In genomic region chr12:51883998-51884675, GRCh38 we compare ENCODE assay signal across 1 cellular context.
TF ChIP-seq lines count a peak whose summit lies in the region.

No MANE protein-coding gene starts in this region.

TF ChIP-seq in K562, 482 proteins besides CTCF, POLR2A, EP300 and RAD21 (continued from another document):
- TF ChIP-seq PBX2 (CRISPR knock-in tag; IDR thresholded peaks at IDR 0.05; ENCODE audit: low read depth) (no peak), PBX2 (tag; conservative IDR thresholded peaks at IDR 0.05; ENCODE audit: low read depth) (no peak), SMAD4 (CRISPR knock-in tag; conservative IDR thresholded peaks at IDR 0.05) (no peak), RERE (CRISPR knock-in tag; IDR thresholded peaks at IDR 0.05; ENCODE audit: borderline replicate concordance) (no peak), ZNF274 (IDR thresholded peaks at IDR 0.05; ENCODE audit: borderline replicate concordance, low read depth, low read length) (no peak), ARNT (IDR thresholded peaks at IDR 0.05) (no peak), MAFK (IDR thresholded peaks at IDR 0.05; ENCODE audit: low read length) (no peak), ZNF212 (CRISPR knock-in tag; IDR thresholded peaks at IDR 0.05) (no peak), ZFX (CRISPR knock-in tag; IDR thresholded peaks at IDR 0.05) (no peak), ZNF232 (CRISPR knock-in tag; IDR thresholded peaks at IDR 0.05) (no peak), MLLT1 (IDR thresholded peaks at IDR 0.05) (peak in 1 of 2 experiments; percentile 30; a peak in 2 of 4 replicates), ZBTB8A (IDR thresholded peaks at IDR 0.05; ENCODE audit: partially characterized antibody) (no peak), ID3 (CRISPR knock-in tag; IDR thresholded peaks at IDR 0.05) (no peak), ID3 (tag; IDR thresholded peaks at IDR 0.05) (peak; percentile 21; the same call in 1 of the 2 replicates), NR3C1 (CRISPR knock-in tag; IDR thresholded peaks at IDR 0.05) (no peak), TAL1 (IDR thresholded peaks at IDR 0.05) (no peak), FOXJ3 (CRISPR knock-in tag; IDR thresholded peaks at IDR 0.05) (no peak), GABPB1 (CRISPR knock-in tag; IDR thresholded peaks at IDR 0.05) (no peak), CTCFL (IDR thresholded peaks at IDR 0.05; ENCODE audit: borderline replicate concordance, insufficient read depth, low read depth, low read length, poor library complexity, severe bottlenecking) (no peak), DMBX1 (CRISPR knock-in tag; IDR thresholded peaks at IDR 0.05; ENCODE audit: borderline replicate concordance) (peak; percentile 72; the same call in 1 of the 2 replicates), ZBTB12 (CRISPR knock-in tag; IDR thresholded peaks at IDR 0.05) (no peak), IRF1 (CRISPR knock-in tag; IDR thresholded peaks at IDR 0.05; ENCODE audit: borderline replicate concordance) (no peak), HSF4 (CRISPR knock-in tag; IDR thresholded peaks at IDR 0.05; ENCODE audit: borderline replicate concordance) (no peak), FOXO4 (CRISPR knock-in tag; IDR thresholded peaks at IDR 0.05) (no peak), SLC30A9 (CRISPR knock-in tag; IDR thresholded peaks at IDR 0.05) (no peak), RUNX1 (IDR thresholded peaks at IDR 0.05; ENCODE audit: low read depth) (no peak), FIP1L1 (IDR thresholded peaks at IDR 0.05; ENCODE audit: low read depth, low read length, poor library complexity, severe bottlenecking) (no peak), ZBTB26 (CRISPR knock-in tag; IDR thresholded peaks at IDR 0.05) (no peak), L3MBTL2 (IDR thresholded peaks at IDR 0.05) (no peak), PYGO2 (tag; IDR thresholded peaks at IDR 0.05) (no peak), BCL6 (CRISPR knock-in tag; IDR thresholded peaks at IDR 0.05) (no peak), ZC3H11A (IDR thresholded peaks at IDR 0.05; ENCODE audit: low read depth, low read length) (no peak), RBM14 (IDR thresholded peaks at IDR 0.05; ENCODE audit: borderline replicate concordance, insufficient read depth, low read depth, low read length) (no peak), GABPA (tag; conservative IDR thresholded peaks at IDR 0.05; ENCODE audit: low read depth) (no peak; the same call in 1 of the 2 replicates), NFIX (CRISPR knock-in tag; IDR thresholded peaks at IDR 0.05; ENCODE audit: low read depth) (no peak), ZBTB43 (CRISPR knock-in tag; IDR thresholded peaks at IDR 0.05) (no peak), FOXA1 (IDR thresholded peaks at IDR 0.05; ENCODE audit: borderline replicate concordance) (no peak), MED1 (CRISPR knock-in tag; IDR thresholded peaks at IDR 0.05; ENCODE audit: borderline replicate concordance) (no peak), HLTF (IDR thresholded peaks at IDR 0.05) (no peak), ZNF263 (CRISPR knock-in tag; IDR thresholded peaks at IDR 0.05; ENCODE audit: borderline replicate concordance) (no peak), HMGN3 (IDR thresholded peaks at IDR 0.05; ENCODE audit: borderline replicate concordance, extremely low read depth, insufficient read length, low read depth, low read length) (no peak), NUFIP1 (IDR thresholded peaks at IDR 0.05; ENCODE audit: partially characterized antibody) (no peak), MXI1 (IDR thresholded peaks at IDR 0.05; ENCODE audit: low read depth, low read length) (no peak), NCOA4 (IDR thresholded peaks at IDR 0.05; ENCODE audit: partially characterized antibody) (no peak), CBX2 (IDR thresholded peaks at IDR 0.05; ENCODE audit: insufficient read depth, low read length, poor library complexity, severe bottlenecking) (no peak), NBN (IDR thresholded peaks at IDR 0.05; ENCODE audit: low read depth) (no peak), MYC (IDR thresholded peaks at IDR 0.05; ENCODE audit: low read depth, low read length) (no peak), MYC (CRISPR knock-in tag; IDR thresholded peaks at IDR 0.05; ENCODE audit: borderline replicate concordance, low read depth) (peak; percentile 33; the same call in 1 of the 2 replicates), CBFA2T2 (conservative IDR thresholded peaks at IDR 0.05) (no peak), HNRNPLL (IDR thresholded peaks at IDR 0.05; ENCODE audit: low read depth, low read length, poor library complexity, severe bottlenecking) (no peak), ADNP (tag; IDR thresholded peaks at IDR 0.05) (no peak)
